ENCODE assay signal across 8 cellular contexts in the genomic region with DNA sequence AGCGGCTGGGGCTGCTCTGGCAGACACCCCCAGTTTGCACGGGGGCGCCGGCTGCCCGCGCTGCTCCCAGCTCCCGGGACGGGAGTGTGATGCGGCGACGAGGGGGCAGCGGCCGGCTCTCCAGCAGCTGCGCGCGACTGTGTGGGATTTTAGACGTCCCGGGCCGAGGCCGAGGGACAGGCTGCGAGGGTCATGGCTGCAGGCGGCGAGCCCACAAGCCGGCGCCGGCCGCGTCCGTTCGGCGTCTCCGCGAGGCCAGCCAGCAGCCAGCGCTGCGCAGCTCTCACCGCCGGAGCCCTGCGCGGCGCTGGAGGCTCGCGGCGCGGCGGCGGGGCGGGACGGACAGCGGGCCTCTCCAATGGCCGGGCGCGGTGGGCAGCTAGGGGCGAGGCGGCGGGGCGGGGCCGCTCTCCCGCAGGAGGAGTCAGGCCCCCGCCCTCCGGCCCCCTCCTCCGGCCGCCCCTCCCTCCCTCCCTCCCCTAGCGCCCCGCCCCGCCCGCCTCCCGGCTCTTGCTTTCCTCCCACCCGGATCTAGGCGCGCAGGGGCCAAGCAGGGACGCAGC. TPM values are rescaled to one million over a fixed set of nuclear protein-coding genes. Genes with fewer than 3 reads are reported as not detected.
DNase-seq lines count a peak whose midpoint lies in the region; ATAC-seq and TF ChIP-seq lines count a peak whose summit lies in the region.

A gene (minus strand): TSS at position 285 of the 563 bp plus-strand sequence. CDS start 310 bp downstream, outside the sequence.

- no peaks in the 10 kb centered on the region for H4K20me1 ChIP-seq in fibroblast of lung (ENCODE audit: control insufficient read depth, extremely low read depth, insufficient read depth, low read length)

- peak within 1 kb of the TSS; percentile 62 for H3K9ac ChIP-seq in fibroblast of lung (ENCODE audit: insufficient read depth, low read length)

- peak within 1 kb of the TSS; percentile 90 to 93 for H3K4me3 Mint-ChIP-seq in activated T-cell treated with anti-CD3 and anti-CD28 coated beads, Interleukin-2, amount 50 U/mL, for 72 hours

- no peak for TF ChIP-seq CTCF in fibroblast of lung (conservative IDR thresholded peaks at IDR 0.05 in 1 of 2, IDR thresholded peaks at IDR 0.05 in 1 of 2; ENCODE audit: low read depth in 1 of 2, low read length in 2 of 2)
- TF ChIP-seq CTCF in subcutaneous adipose tissue (IDR thresholded peaks at IDR 0.05; ENCODE audit: low read depth) = no peak

- H3K4me1 ChIP-seq in fibroblast of lung (ENCODE audit: control insufficient read depth, extremely low read depth, insufficient read depth, low read length) (peaks cover 7% of the 10 kb centered on the region), muscle layer of duodenum (ENCODE audit: control insufficient read depth in 1 of 2, insufficient read depth in 2 of 2, low read length in 2 of 2) (peaks cover 8 to 43% of the 10 kb centered on the region in 2 donors)

- H3K4me3 ChIP-seq in fibroblast of lung (replicated peaks in 1 of 4; ENCODE audit: control extremely low read depth in 1 of 4, insufficient read depth in 1 of 4, low read depth in 3 of 4, low read length in 4 of 4) (peak within 1 kb of the TSS; percentile 79 to 88 (median 84)), muscle layer of duodenum (ENCODE audit: low read depth in 1 of 2, low read length in 2 of 2) (peak within 1 kb of the TSS; percentile 90 to 94)

- peaks cover 71% of the 10 kb centered on the region for H3K27me3 Mint-ChIP-seq in activated T-cell treated with anti-CD3 and anti-CD28 coated beads, Interleukin-2, amount 50 U/mL, for 72 hours (ENCODE audit: low read depth)

- ATAC-seq in GM19467 (IDR thresholded peaks at IDR 0.05; ENCODE audit: unreplicated experiment) = peak; percentile 93
- peak; percentile 89 for ATAC-seq in HG03558 (IDR thresholded peaks at IDR 0.05; ENCODE audit: extremely low read depth, unreplicated experiment)
- ATAC-seq in activated T-cell treated with anti-CD3 and anti-CD28 coated beads, Interleukin-2, amount 50 U/mL, for 72 hours (replicated peaks in 1 of 2) = peak; percentile 91 to 94

- H3K36me3 ChIP-seq in fibroblast of lung (ENCODE audit: control insufficient read depth, insufficient read depth, low read length) (peaks cover 4% of the 10 kb centered on the region), muscle layer of duodenum (ENCODE audit: control insufficient read depth in 1 of 2, insufficient read depth in 2 of 2, low read length in 2 of 2) (no peaks in the 10 kb centered on the region)

- peaks cover 21% of the 10 kb centered on the region for H3K4me1 Mint-ChIP-seq in activated T-cell treated with anti-CD3 and anti-CD28 coated beads, Interleukin-2, amount 50 U/mL, for 72 hours (ENCODE audit: low read depth)

- H3K27me3 ChIP-seq in fibroblast of lung (ENCODE audit: control insufficient read depth, insufficient read depth, low read length) (no peaks in the 10 kb centered on the region), muscle layer of duodenum (ENCODE audit: low read depth, low read length) (no peaks in the 10 kb centered on the region)

- H3K9me3 Mint-ChIP-seq in activated T-cell treated with anti-CD3 and anti-CD28 coated beads, Interleukin-2, amount 50 U/mL, for 72 hours = no peaks in the 10 kb centered on the region

- peaks cover 8% of the 10 kb centered on the region for H3K79me2 ChIP-seq in fibroblast of lung (ENCODE audit: control insufficient read depth, insufficient read depth, low read length)

- peak within 1 kb of the TSS; percentile 99 for H2AFZ ChIP-seq in fibroblast of lung (ENCODE audit: low read length)

- H3K9me3 ChIP-seq in fibroblast of lung (ENCODE audit: control insufficient read depth, insufficient read depth, low read depth, low read length) (no peaks in the 10 kb centered on the region), muscle layer of duodenum (ENCODE audit: control insufficient read depth in 1 of 2, low read length in 2 of 2) (no peaks in the 10 kb centered on the region)

- peaks cover 0 to 2% of the 10 kb centered on the region in 2 donors for H3K36me3 Mint-ChIP-seq in activated T-cell treated with anti-CD3 and anti-CD28 coated beads, Interleukin-2, amount 50 U/mL, for 72 hours (ENCODE audit: insufficient read depth in 2 of 2)

- H3K27ac ChIP-seq in fibroblast of lung (ENCODE audit: insufficient read depth, low read length) (peak within 1 kb of the TSS; percentile 46), muscle layer of duodenum (ENCODE audit: low read length) (peak within 1 kb of the TSS; percentile 67)

- DNase-seq in DMS 273 (lab: John Stamatoyannopoulos, UW; ENCODE audit: unreplicated experiment) (peak; percentile 94), NCI-H82 (lab: John Stamatoyannopoulos, UW) (peak; percentile 89), fibroblast of lung (ENCODE audit: low read depth in 2 of 2) (peak; percentile 82 to 88)
- peak; percentile 67 to 68 for DNase-seq in activated T-cell treated with anti-CD3 and anti-CD28 coated beads, Interleukin-2, amount 50 U/mL, for 72 hours

- H3K27ac Mint-ChIP-seq in activated T-cell treated with anti-CD3 and anti-CD28 coated beads, Interleukin-2, amount 50 U/mL, for 72 hours = no peak within 1 kb of the TSS

- peak within 1 kb of the TSS; percentile 95 for H3K4me2 ChIP-seq in fibroblast of lung (ENCODE audit: extremely low read depth, insufficient read depth, low read length)

RNA-seq across cellular contexts. Expression of the gene that starts here (rescaled TPM):
- total RNA-seq in activated T-cell treated with anti-CD3 and anti-CD28 coated beads, Interleukin-2, amount 50 U/mL, for 72 hours = under 1 TPM; 0.31 to 0.56 TPM
- total RNA-seq in fibroblast of lung (11.8 and 15.7 TPM in 2 replicates), subcutaneous adipose tissue (100 to 1,000 TPM; 245 to 540 (median 326) TPM)
- polyA plus RNA-seq in fibroblast of lung = 6.4 and 17.8 TPM in 2 replicates
- polyA plus RNA-seq in fibroblast of lung (2012) = 4.1 and 11.5 TPM in 2 replicates
- polyA minus RNA-seq in fibroblast of lung (ENCODE audit: low replicate concordance) = 5.6 and 10.3 TPM in 2 replicates

Comparison
In these comparisons a context has a peak if more than half of its experiments do, and no peak if none do; other contexts are left out.
1. Peak in every context shown above with its lines: DNase-seq, ATAC-seq, H3K4me3 ChIP-seq and H3K27ac ChIP-seq.
2. RNA of the gene that starts here (total RNA-seq): 245 to 540 TPM in subcutaneous adipose tissue; 11.8 to 15.7 TPM in fibroblast of lung and 0.31 to 0.56 TPM in activated T-cell treated with anti-CD3 and anti-CD28 coated beads, Interleukin-2, amount 50 U/mL, for 72 hours; every median in the first group is over 10 times any median in the second.
3. Peak in DNase-seq and ATAC-seq in activated T-cell treated with anti-CD3 and anti-CD28 coated beads, Interleukin-2, amount 50 U/mL, for 72 hours; RNA of the gene not detected or under 1 TPM.